15 cellular contexts compared by ENCODE assay signal in genomic region chr3:20539666-20540460, GRCh38.
DNase-seq lines count a peak whose midpoint lies in the region; ATAC-seq lines count a peak whose summit lies in the region.
"Had no signal": no experiment of that assay in that cellular context is flagged by ENCODE, and none has a peak within 500 bp of the region (broad histone marks: within the 10 kb centered on the region; RNA-seq: fewer than 3 reads in every experiment).

No MANE protein-coding gene starts in this region.

- DNase-seq in NCI-H146 (lab: John Stamatoyannopoulos, UW) (peak; percentile 14), NCI-H146 treated with DMSO at 0.1 percent for 48 hours (lab: John Stamatoyannopoulos, UW; ENCODE audit: unreplicated experiment) (no peak), ELF-1 (ENCODE audit: low read depth, low spot score) (peak; percentile 5), NCI-H69 (lab: John Stamatoyannopoulos, UW) (peak; percentile 67), amniotic epithelial cell (ENCODE audit: low read depth) (peak; percentile 24), SKM-1 (lab: John Stamatoyannopoulos, UW; ENCODE audit: unreplicated experiment) (no peak)
- no peak for DNase-seq in activated CD8-positive, alpha-beta memory T cell treated with anti-CD3 and anti-CD28 coated beads, Interleukin-2, amount 50 U/mL, for 48 hours
- DNase-seq: 8988T; AML-193; Caco-2; CD8-positive, alpha-beta memory T cell; DMS79 had no signal

- no peak for ATAC-seq in GM21576 (IDR thresholded peaks at IDR 0.05; ENCODE audit: unreplicated experiment)
- ATAC-seq: HCT116, HepG2 had no signal

Comparison
In these comparisons a context has a peak if more than half of its experiments do, and no peak if none do; other contexts are left out.
1. DNase-seq: peak in NCI-H146 (single experiment), ELF-1 (single experiment), NCI-H69 (single experiment) and amniotic epithelial cell (single experiment); none in NCI-H146 treated with DMSO at 0.1 percent for 48 hours (single experiment), activated CD8-positive, alpha-beta memory T cell treated with anti-CD3 and anti-CD28 coated beads, Interleukin-2, amount 50 U/mL, for 48 hours (single experiment) and SKM-1 (single experiment).